Comparison of ENCODE assay signal across 8 cellular contexts in genomic region chr2:210199186-210199765, GRCh38. TPM values are rescaled to one million over a fixed set of nuclear protein-coding genes. Genes with fewer than 3 reads are reported as not detected.
DNase-seq lines count a peak whose midpoint lies in the region; ATAC-seq and TF ChIP-seq lines count a peak whose summit lies in the region.

No MANE protein-coding gene starts in this region.

- H3K4me1 ChIP-seq in right lobe of liver = peaks cover 0 to 11% (median 4%) of the 10 kb centered on the region in 4 donors

- H3K27ac ChIP-seq in right lobe of liver = no peak overlapping the region

- H3K27ac Mint-ChIP-seq in CD14-positive monocyte = no peak overlapping the region

- H3K9me3 ChIP-seq in right lobe of liver = no peaks in the 10 kb centered on the region

- H3K36me3 ChIP-seq in right lobe of liver = peaks cover 0 to 8% (median 0%) of the 10 kb centered on the region in 4 donors

- ATAC-seq in GM18858 (IDR thresholded peaks at IDR 0.05; ENCODE audit: unreplicated experiment) (peak; percentile 51), right lobe of liver (peak; percentile 47 to 57 (median 53))

- H3K4me3 Mint-ChIP-seq in CD14-positive monocyte = no peak overlapping the region

- no peaks in the 10 kb centered on the region for H3K9me3 Mint-ChIP-seq in CD14-positive monocyte

- H3K4me3 ChIP-seq in right lobe of liver = no peak overlapping the region

- TF ChIP-seq CTCF in CD14-positive monocyte (IDR thresholded peaks at IDR 0.05) (peak; percentile 95), right lobe of liver (IDR thresholded peaks at IDR 0.05) (peak; percentile 54 to 79 (median 74))

- TF ChIP-seq POLR2A in right lobe of liver (IDR thresholded peaks at IDR 0.05) = no peak

- intact Hi-C loops in CD14-positive monocyte (cut with micrococcal nuclease) = loop anchor here in 1 of 2 donors (5.0 kb wide), 1 partner anchor 222 kb away; no protein-coding TSS in a partner anchor
- intact Hi-C loops in right lobe of liver (cut with DNase I) = loop anchor here in 1 of 2 donors (5.0 to 10.0 kb wide), 2 partner anchors 124 to 222 kb away; no protein-coding TSS in a partner anchor

- no peaks in the 10 kb centered on the region for H3K36me3 Mint-ChIP-seq in CD14-positive monocyte

- no peak for DNase-seq in CD14-positive monocyte (ENCODE audit: low spot score)
- peak; percentile 22 for DNase-seq in M059J (ENCODE audit: low read depth)
- peak; percentile 48 for DNase-seq in astrocyte of the hippocampus (ENCODE audit: low read depth, low spot score)
- DNase-seq in right lobe of liver = no peak
- DNase-seq in T1000 (lab: John Stamatoyannopoulos, UW) = no peak
- no peak for DNase-seq in occipital lobe (lab: John Stamatoyannopoulos, UW)
- DNase-seq in activated naive CD4-positive, alpha-beta T cell treated with Interleukin-2 at 50 U/mL for 16 hours = no peak

- H3K4me1 Mint-ChIP-seq in CD14-positive monocyte = peaks cover 4% of the 10 kb centered on the region

- H3K27me3 ChIP-seq in right lobe of liver = no peaks in the 10 kb centered on the region

- H3K27me3 Mint-ChIP-seq in CD14-positive monocyte (ENCODE audit: low read depth in 3 of 3) = peaks cover 0 to 8% (median 0%) of the 10 kb centered on the region in 3 donors

RNA-seq across cellular contexts. Expression of gene ACADL, which starts 26.0 kb away (rescaled TPM):
- not detected for polyA plus RNA-seq in CD14-positive monocyte
- not detected in 2 replicates for total RNA-seq in M059J (2014; rRNA removed; shearing (Covaris generic))
- total RNA-seq in right lobe of liver (10 to 100 TPM; 13.4 to 30.2 (median 22.3) TPM), occipital lobe (9.2 TPM)

RNA-seq across cellular contexts. Expression of gene KANSL1L, which starts 28.1 kb away (rescaled TPM):
- polyA plus RNA-seq in CD14-positive monocyte = 1 to 10 TPM in 1 of 2 donors, under 1 TPM in 1; 1.00 to 1.3 TPM
- total RNA-seq in M059J (2014; rRNA removed; shearing (Covaris generic)) = 7.3 and 11.2 TPM in 2 replicates
- 10 to 100 TPM in 3 of 6 experiments, 1 to 10 TPM in 3; 7.1 to 19.1 (median 11.1) TPM for total RNA-seq in right lobe of liver
- total RNA-seq in occipital lobe = 97.0 TPM

Comparison
In these comparisons a context has a peak if more than half of its experiments do, and no peak if none do; other contexts are left out.
1. DNase-seq: peak in M059J (single experiment) and astrocyte of the hippocampus (single experiment); none in CD14-positive monocyte (single experiment), right lobe of liver (0 of 3), T1000 (single experiment), occipital lobe (single experiment) and activated naive CD4-positive, alpha-beta T cell treated with Interleukin-2 at 50 U/mL for 16 hours (single experiment).
2. RNA of gene ACADL, which starts 26.0 kb away (total RNA-seq): 13.4 to 30.2 TPM in right lobe of liver and 9.2 TPM in occipital lobe (single experiment); not detected in M059J; every median in the first group is over 10 times any median in the second.